8 cellular contexts compared by ENCODE assay signal in genomic region chr5:38023799-38024198, GRCh38.
DNase-seq lines count a peak whose midpoint lies in the region; FAIRE-seq and TF ChIP-seq lines count a peak whose summit lies in the region.
"Had no signal": no experiment of that assay in that cellular context is flagged by ENCODE, and none has a peak within 500 bp of the region (broad histone marks: within the 10 kb centered on the region; RNA-seq: fewer than 3 reads in every experiment).

No MANE protein-coding gene starts in this region.

- H3K4me1 ChIP-seq in OCI-LY1 (ENCODE audit: insufficient read depth, low read length, severe bottlenecking) (no peaks in the 10 kb centered on the region), smooth muscle cell (ENCODE audit: low read depth) (no peaks in the 10 kb centered on the region)

- no peak for TF ChIP-seq POLR2A in GM12891 (IDR thresholded peaks at IDR 0.05; ENCODE audit: low read depth, low read length)

- no peak overlapping the region for H3K27ac ChIP-seq in OCI-LY1 (ENCODE audit: low read depth, low read length, poor library complexity, severe bottlenecking)
- no peak overlapping the region for H3K27ac ChIP-seq in smooth muscle cell (ENCODE audit: low read depth)

- TF ChIP-seq CTCF in OCI-LY1 (IDR thresholded peaks at IDR 0.05; ENCODE audit: low read length) (peak; percentile 24; the same call in 1 of the 2 replicates), epithelial cell of proximal tubule (conservative IDR thresholded peaks at IDR 0.05; ENCODE audit: low read depth, low read length) (peak; percentile 17), smooth muscle cell (IDR thresholded peaks at IDR 0.05; ENCODE audit: borderline replicate concordance, insufficient read depth, poor library complexity, severe bottlenecking) (peak; percentile 28)

- no peak overlapping the region for H3K4me2 ChIP-seq in OCI-LY1 (ENCODE audit: low read length)
- H3K4me2 ChIP-seq in smooth muscle cell = no peak overlapping the region

- H3F3A ChIP-seq in OCI-LY1 (ENCODE audit: insufficient read depth, low read length) (no peaks in the 10 kb centered on the region), smooth muscle cell (ENCODE audit: low read depth) (no peaks in the 10 kb centered on the region)

- DNase-seq in HS-27A (ENCODE audit: low read depth) = peak; percentile 1
- no peak for DNase-seq in epithelial cell of proximal tubule (ENCODE audit: low read depth)
- no peak for DNase-seq in smooth muscle cell (lab: John Stamatoyannopoulos, UW; ENCODE audit: unreplicated experiment)
- no peak for DNase-seq in anterior cingulate cortex (lab: John Stamatoyannopoulos, UW)
- no peak for DNase-seq in putamen (ENCODE audit: low spot score)
- DNase-seq in GM12891 (ENCODE audit: insufficient read length, low spot score) = no peak
- DNase-seq: T-helper 1 cell had no signal

- FAIRE-seq in GM12891 (lab: Jason Lieb, UNC) = no peak

- H2AFZ ChIP-seq in OCI-LY1 (ENCODE audit: low read length) = no peak overlapping the region
- H2AFZ ChIP-seq in smooth muscle cell (ENCODE audit: low read depth) = no peak overlapping the region

- WGBS in smooth muscle cell (ENCODE audit: low lambda C conversion rate) = 80% methylated on average over 4 of the region's 4 CpGs

- H3K9ac ChIP-seq in OCI-LY1 (ENCODE audit: low read length) (no peak overlapping the region), smooth muscle cell (ENCODE audit: low read depth) (no peak overlapping the region)

- H3K79me2 ChIP-seq in OCI-LY1 (ENCODE audit: insufficient read depth, low read length) = no peaks in the 10 kb centered on the region
- no peaks in the 10 kb centered on the region for H3K79me2 ChIP-seq in smooth muscle cell (ENCODE audit: low read depth)

- H3K9me3 ChIP-seq in OCI-LY1 (ENCODE audit: low read length) = no peaks in the 10 kb centered on the region
- H3K9me3 ChIP-seq in smooth muscle cell (replicated peaks; ENCODE audit: low read depth) = no peaks in the 10 kb centered on the region

- H3K4me3 ChIP-seq in OCI-LY1 (ENCODE audit: low read depth, low read length, poor library complexity, severe bottlenecking) (no peak overlapping the region), epithelial cell of proximal tubule (ENCODE audit: low read depth, low read length) (no peak overlapping the region), smooth muscle cell (no peak overlapping the region)

- H3K36me3 ChIP-seq in OCI-LY1 (ENCODE audit: insufficient read depth, low read length) (no peaks in the 10 kb centered on the region), smooth muscle cell (ENCODE audit: low read depth) (no peaks in the 10 kb centered on the region)

- H3K9me2 ChIP-seq in OCI-LY1 (ENCODE audit: low read depth, low read length) = no peaks in the 10 kb centered on the region

- H3K27me3 ChIP-seq in OCI-LY1 (ENCODE audit: insufficient read depth, low read length) = no peaks in the 10 kb centered on the region
- H3K27me3 ChIP-seq in smooth muscle cell (ENCODE audit: low read depth) = no peaks in the 10 kb centered on the region

- H4K20me1 ChIP-seq in OCI-LY1 (ENCODE audit: insufficient read depth, low read length) (no peaks in the 10 kb centered on the region), smooth muscle cell (ENCODE audit: low read depth) (no peaks in the 10 kb centered on the region)

TF ChIP-seq in GM12891, 5 proteins besides CTCF, POLR2A, EP300 and RAD21:
- TF ChIP-seq PAX5 (IDR thresholded peaks at IDR 0.05; ENCODE audit: insufficient read depth, low read length, severe bottlenecking) = no peak
- TF ChIP-seq SPI1 (IDR thresholded peaks at IDR 0.05; ENCODE audit: low read depth, low read length) = no peak
- TF ChIP-seq POU2F2 (IDR thresholded peaks at IDR 0.05; ENCODE audit: low read depth, low read length) = no peak
- TF ChIP-seq TAF1 (IDR thresholded peaks at IDR 0.05; ENCODE audit: low read depth, low read length) = no peak
- no peak for TF ChIP-seq POLR2AphosphoS5 (IDR thresholded peaks at IDR 0.05; ENCODE audit: low read depth, low read length)
